36 cellular contexts compared by ENCODE assay signal in genomic region chr4:168039593-168039992, GRCh38. TPM values are rescaled to one million over a fixed set of nuclear protein-coding genes. Genes with fewer than 3 reads are reported as not detected.
"Had no signal": no experiment of that assay in that cellular context is flagged by ENCODE, and none has a peak within 500 bp of the region (broad histone marks: within the 10 kb centered on the region; RNA-seq: fewer than 3 reads in every experiment).

No MANE protein-coding gene starts in this region.

- H3K4me1 ChIP-seq: SJSA1 had no signal

- H3K27ac ChIP-seq: brain microvascular endothelial cell, SJSA1, VCaP had no signal

- H3K27me3 Mint-ChIP-seq: activated CD4-positive, alpha-beta memory T cell treated with anti-CD3 and anti-CD28 coated beads, Interleukin-2, amount 10 ng/mL, durations not matched to agents 7 days and 5 days; activated naive CD8-positive, alpha-beta T cell treated with anti-CD3 and anti-CD28 coated beads for 36 hours; activated T-helper 17 cell treated with anti-CD3 and anti-CD28 coated beads, Interleukin-2, amount 50 U/mL, for 72 hours had no signal

- H3K9me3 ChIP-seq: MG63, SJSA1 had no signal

- H3K36me3 ChIP-seq: brain microvascular endothelial cell, MG63, SJSA1 had no signal

- H3K36me3 Mint-ChIP-seq: activated naive CD8-positive, alpha-beta T cell treated with anti-CD3 and anti-CD28 coated beads for 36 hours had no signal

- ATAC-seq: activated T-cell treated with anti-CD3 and anti-CD28 coated beads, Interleukin-2, amount 50 U/mL, for 72 hours; activated T-helper 17 cell treated with anti-CD3 and anti-CD28 coated beads, Interleukin-2, amount 50 U/mL, for 72 hours; Panc1 had no signal

- H3K27me3 ChIP-seq: brain microvascular endothelial cell, MG63, SJSA1 had no signal

- H3K27ac Mint-ChIP-seq: activated CD4-positive, alpha-beta memory T cell treated with anti-CD3 and anti-CD28 coated beads, Interleukin-2, amount 10 ng/mL, durations not matched to agents 7 days and 5 days; activated naive CD8-positive, alpha-beta T cell treated with anti-CD3 and anti-CD28 coated beads for 36 hours; activated T-cell treated with anti-CD3 and anti-CD28 coated beads, Interleukin-2, amount 50 U/mL, for 72 hours; activated T-helper 17 cell treated with anti-CD3 and anti-CD28 coated beads, Interleukin-2, amount 50 U/mL, for 72 hours had no signal

- H3K4me3 ChIP-seq: MG63, SJSA1 had no signal

- H3K9me3 Mint-ChIP-seq: activated CD4-positive, alpha-beta memory T cell treated with anti-CD3 and anti-CD28 coated beads, Interleukin-2, amount 10 ng/mL, durations not matched to agents 7 days and 5 days; activated naive CD8-positive, alpha-beta T cell treated with anti-CD3 and anti-CD28 coated beads for 36 hours; activated T-cell treated with anti-CD3 and anti-CD28 coated beads, Interleukin-2, amount 50 U/mL, for 72 hours; activated T-helper 17 cell treated with anti-CD3 and anti-CD28 coated beads, Interleukin-2, amount 50 U/mL, for 72 hours had no signal

- DNase-seq: activated CD4-positive, alpha-beta memory T cell treated with anti-CD3 and anti-CD28 coated beads, Interleukin-2, amount 10 ng/mL, durations not matched to agents 7 days and 5 days; activated CD4-positive, alpha-beta T cell treated with anti-CD3 and anti-CD28 coated beads for 1 hour; activated CD4-positive, alpha-beta T cell treated with anti-CD3 and anti-CD28 coated beads for 48 hours; activated CD4-positive, CD25-positive, alpha-beta regulatory T cell; activated effector memory CD4-positive, alpha-beta T cell treated with anti-CD3 and anti-CD28 coated beads, Interleukin-2, amount 50 U/mL, for 16 hours; activated naive CD4-positive, alpha-beta T cell; activated naive CD4-positive, alpha-beta T cell treated with anti-CD3 and anti-CD28 coated beads, Interleukin-2, amount 50 U/mL, for 16 hours; activated naive CD8-positive, alpha-beta T cell treated with anti-CD3 and anti-CD28 coated beads for 36 hours; activated T-cell treated with anti-CD3 and anti-CD28 coated beads, Interleukin-2, amount 50 U/mL, for 1 hour; activated T-cell treated with anti-CD3 and anti-CD28 coated beads, Interleukin-2, amount 50 U/mL, for 72 hours; amniotic stem cell; aorta; brain microvascular endothelial cell; central memory CD4-positive, alpha-beta T cell; MG63; NCI-H1048; NCI-H1105 treated with DMSO at 0.1 percent for 48 hours; NCI-H1436; NCI-H1694; NCI-H1930; NCI-H2081 treated with DMSO at 0.1 percent for 48 hours; NCI-H226; NCI-H446 treated with DMSO at 0.1 percent for 48 hours; NCI-H524; RPMI8226; SHP77 treated with DMSO at 0.1 percent for 48 hours; SW 1271; T-helper 1 cell; T-helper 2 cell; T-helper 9 cell had no signal

- H3K4me1 Mint-ChIP-seq: activated CD4-positive, alpha-beta memory T cell treated with anti-CD3 and anti-CD28 coated beads, Interleukin-2, amount 10 ng/mL, durations not matched to agents 7 days and 5 days; activated naive CD8-positive, alpha-beta T cell treated with anti-CD3 and anti-CD28 coated beads for 36 hours; activated T-helper 17 cell treated with anti-CD3 and anti-CD28 coated beads, Interleukin-2, amount 50 U/mL, for 72 hours had no signal

- H3K4me3 Mint-ChIP-seq: activated CD4-positive, alpha-beta memory T cell treated with anti-CD3 and anti-CD28 coated beads, Interleukin-2, amount 10 ng/mL, durations not matched to agents 7 days and 5 days; activated naive CD8-positive, alpha-beta T cell treated with anti-CD3 and anti-CD28 coated beads for 36 hours; activated T-cell treated with anti-CD3 and anti-CD28 coated beads, Interleukin-2, amount 50 U/mL, for 72 hours; activated T-helper 17 cell treated with anti-CD3 and anti-CD28 coated beads, Interleukin-2, amount 50 U/mL, for 72 hours had no signal

RNA-seq across cellular contexts. Expression of gene ANXA10, which starts 52.7 kb away (rescaled TPM):
- total RNA-seq: activated CD4-positive, alpha-beta memory T cell treated with anti-CD3 and anti-CD28 coated beads, Interleukin-2, amount 10 ng/mL, durations not matched to agents 7 days and 5 days; activated CD8-positive, alpha-beta memory T cell treated with anti-CD3 and anti-CD28 coated beads for 36 hours; activated naive CD8-positive, alpha-beta T cell treated with anti-CD3 and anti-CD28 coated beads for 36 hours; activated T-cell treated with anti-CD3 and anti-CD28 coated beads, Interleukin-2, amount 50 U/mL, for 72 hours; activated T-helper 17 cell treated with anti-CD3 and anti-CD28 coated beads, Interleukin-2, amount 50 U/mL, for 72 hours; aorta; cerebellum had no signal
